In genomic region chr17:61397086-61397842, GRCh38 we compare ENCODE assay signal across 10 cellular contexts. TPM values are rescaled to one million over a fixed set of nuclear protein-coding genes. Genes with fewer than 3 reads are reported as not detected.
A peak's percentile ranks its signal among the peaks of the same experiment; 100 is the strongest.
DNase-seq lines count a peak whose midpoint lies in the region; ATAC-seq, FAIRE-seq and TF ChIP-seq lines count a peak whose summit lies in the region.
"Had no signal": no experiment of that assay in that cellular context is flagged by ENCODE, and none has a peak within 500 bp of the region (broad histone marks: within the 10 kb centered on the region; RNA-seq: fewer than 3 reads in every experiment).

No MANE protein-coding gene starts in this region.

- H3K27me3 ChIP-seq in H1 (replicated peaks in 1 of 4; ENCODE audit: control insufficient read depth in 3 of 4, extremely low read depth in 1 of 4, insufficient read depth in 3 of 4, low read length in 3 of 4) = peaks cover 84 to 95% (median 94%) of the 10 kb centered on the region in 4 experiments
- H3K27me3 ChIP-seq in upper lobe of right lung = peaks cover 58% of the 10 kb centered on the region

- no peak overlapping the region for H2BK20ac ChIP-seq in H1 (ENCODE audit: low read length)

- H3K9me3 ChIP-seq in H1 (ENCODE audit: insufficient read depth in 2 of 2, low read depth in 1 of 2, low read length in 1 of 2) = no peaks in the 10 kb centered on the region
- H3K9me3 ChIP-seq in mesodermal cell (ENCODE audit: control insufficient read depth, low read length) = no peaks in the 10 kb centered on the region
- no peaks in the 10 kb centered on the region for H3K9me3 ChIP-seq in upper lobe of right lung

- no peak overlapping the region for H2AK5ac ChIP-seq in H1 (ENCODE audit: low read depth, low read length)

- H3K27ac ChIP-seq in H1 (ENCODE audit: low read depth, low read length) (no peak overlapping the region), mesodermal cell (ENCODE audit: low read depth, low read length, severe bottlenecking) (no peak overlapping the region), upper lobe of right lung (peak overlapping the region; percentile 91)
- H3K27ac ChIP-seq: C4-2B had no signal

- no peak; a peak in 1 of 4 replicates for TF ChIP-seq RAD21 in H1 (IDR thresholded peaks at IDR 0.05 in 1 of 2, conservative IDR thresholded peaks at IDR 0.05 in 1 of 2; ENCODE audit: low read depth in 2 of 2, low read length in 2 of 2)

- H3K9ac ChIP-seq in H1 (replicated peaks in 1 of 4; ENCODE audit: extremely low read depth in 1 of 4, low read depth in 3 of 4, low read length in 3 of 4) = no peak overlapping the region

- no peak overlapping the region for H4K5ac ChIP-seq in H1 (ENCODE audit: insufficient read length, low read depth, low read length)

- TF ChIP-seq CTCF in H1 (IDR thresholded peaks at IDR 0.05; ENCODE audit: control extremely low read depth in 1 of 3, insufficient read depth in 1 of 3, low read depth in 1 of 3, low read length in 3 of 3) (no peak), upper lobe of right lung (IDR thresholded peaks at IDR 0.05) (no peak)

- intact Hi-C loops in upper lobe of right lung (cut with DNase I) = loop anchor here (10.0 kb wide), 1 partner anchor 392 kb away; no protein-coding TSS in a partner anchor

- peak overlapping the region; percentile 65 to 71 for H3K4me2 ChIP-seq in H1 (ENCODE audit: insufficient read depth in 1 of 2, low read depth in 2 of 2, low read length in 2 of 2)

- H4K20me1 ChIP-seq in H1 (replicated peaks in 1 of 2; ENCODE audit: control insufficient read depth in 1 of 2, insufficient read depth in 2 of 2, low read length in 2 of 2) = peaks cover 28 to 44% of the 10 kb centered on the region in 2 experiments

- H3K36me3 Mint-ChIP-seq in activated CD4-positive, alpha-beta T cell treated with anti-CD3 and anti-CD28 coated beads, Interleukin-2, amount 10 ng/mL, durations not matched to agents 7 days and 5 days (ENCODE audit: low read depth) = no peaks in the 10 kb centered on the region

- CTCF ChIA-PET in H1 (lab: Charles Lee; ENCODE audit: partially characterized antibody) = interaction anchor here (0.7 to 3.6 kb wide), 6 partner anchors 11 to 425 kb away, joined by 3 to 12 read pairs (median 4); no protein-coding TSS in a partner anchor
- CTCF ChIA-PET in activated CD4-positive, alpha-beta T cell treated with anti-CD3 and anti-CD28 coated beads, Interleukin-2, amount 10 ng/mL, durations not matched to agents 7 days and 5 days (lab: Charles Lee) = no interaction called here

- no peak for TF ChIP-seq EP300 in H1 (IDR thresholded peaks at IDR 0.05; ENCODE audit: borderline replicate concordance in 1 of 2, low read depth in 2 of 2, low read length in 2 of 2)

- peaks cover 12% of the 10 kb centered on the region for H3K4me1 Mint-ChIP-seq in activated CD4-positive, alpha-beta T cell treated with anti-CD3 and anti-CD28 coated beads, Interleukin-2, amount 10 ng/mL, durations not matched to agents 7 days and 5 days

- H2BK15ac ChIP-seq in H1 (ENCODE audit: low read length) = no peak overlapping the region

- H3K4me3 Mint-ChIP-seq in activated CD4-positive, alpha-beta T cell treated with anti-CD3 and anti-CD28 coated beads, Interleukin-2, amount 10 ng/mL, durations not matched to agents 7 days and 5 days = no peak overlapping the region

- no peak overlapping the region for H3K56ac ChIP-seq in H1 (replicated peaks; ENCODE audit: insufficient read length, low read depth, low read length)

- peaks cover 0 to 31% (median 14%) of the 10 kb centered on the region in 4 experiments; a peak in 5 of 7 replicates for H3K4me1 ChIP-seq in H1 (replicated peaks in 1 of 4; ENCODE audit: control insufficient read depth in 3 of 4, insufficient read depth in 4 of 4, low read length in 3 of 4)
- H3K4me1 ChIP-seq in mesodermal cell (ENCODE audit: control insufficient read depth, insufficient read depth, low read length, poor library complexity, severe bottlenecking) = peaks cover 25% of the 10 kb centered on the region
- peaks cover 16% of the 10 kb centered on the region for H3K4me1 ChIP-seq in upper lobe of right lung

- no peak overlapping the region for H3K4ac ChIP-seq in H1 (replicated peaks; ENCODE audit: insufficient read length, low read depth, low read length)

- H3K18ac ChIP-seq in H1 (ENCODE audit: extremely low read depth, low read length) = no peak overlapping the region

- 4% methylated on average over 19 of the region's 67 CpGs; no CpG with 5 or more reads in 1 of the 2 experiments for WGBS in H1 (ENCODE audit: extremely low coverage in 1 of 2, insufficient coverage in 1 of 2, insufficient read length in 1 of 2, insufficient replicate concordance in 2 of 2, low coverage in 1 of 2, low lambda C conversion rate in 2 of 2, missing lambda C conversion rate in 1 of 2), 2 experiments
- WGBS in mesodermal cell (ENCODE audit: insufficient coverage in 2 of 2), 2 experiments = 0% methylated on average over 42 to 48 of the region's 67 CpGs

- no peak for TF ChIP-seq POLR2A in H1 (IDR thresholded peaks at IDR 0.05; ENCODE audit: control extremely low read depth in 1 of 2, low read depth in 2 of 2, low read length in 2 of 2)

- no peak overlapping the region for H2BK120ac ChIP-seq in H1 (replicated peaks; ENCODE audit: low read depth, low read length)

- no peak overlapping the region for H4K8ac ChIP-seq in H1 (ENCODE audit: extremely low read depth, insufficient read depth, low read length)

- no peaks in the 10 kb centered on the region for H3K9me3 Mint-ChIP-seq in activated CD4-positive, alpha-beta T cell treated with anti-CD3 and anti-CD28 coated beads, Interleukin-2, amount 10 ng/mL, durations not matched to agents 7 days and 5 days

- no peak overlapping the region for H3K23ac ChIP-seq in H1 (ENCODE audit: insufficient read length)

- no peak overlapping the region for H2BK12ac ChIP-seq in H1 (ENCODE audit: low read depth, low read length)

- H3K36me3 ChIP-seq in H1 (ENCODE audit: control insufficient read depth in 2 of 4, insufficient read depth in 4 of 4, low read length in 3 of 4) = peaks cover 0 to 10% (median 0%) of the 10 kb centered on the region in 4 experiments; a peak in 1 of 8 replicates
- no peaks in the 10 kb centered on the region for H3K36me3 ChIP-seq in mesodermal cell (ENCODE audit: control insufficient read depth, insufficient read depth, low read length)
- no peaks in the 10 kb centered on the region for H3K36me3 ChIP-seq in upper lobe of right lung

- no peak overlapping the region for H2AFZ ChIP-seq in H1 (ENCODE audit: low read length)

- no peaks in the 10 kb centered on the region; the same call in 1 of the 2 replicates for H3K23me2 ChIP-seq in H1 (ENCODE audit: low read depth, low read length)

- no peak overlapping the region for H4K91ac ChIP-seq in H1 (replicated peaks; ENCODE audit: insufficient read length, low read length)

- no peak overlapping the region for H3K14ac ChIP-seq in H1 (ENCODE audit: insufficient read length)

- no peak for FAIRE-seq in H1 (lab: Jason Lieb, UNC)

- H3K79me1 ChIP-seq in H1 (ENCODE audit: low read depth, low read length) = no peaks in the 10 kb centered on the region

- ATAC-seq in upper lobe of right lung (peak; percentile 4), GM19328 (IDR thresholded peaks at IDR 0.05; ENCODE audit: unreplicated experiment) (no peak)

- no peak overlapping the region for H3K27ac Mint-ChIP-seq in activated CD4-positive, alpha-beta T cell treated with anti-CD3 and anti-CD28 coated beads, Interleukin-2, amount 10 ng/mL, durations not matched to agents 7 days and 5 days

- peak; percentile 55 for DNase-seq in NCI-H82 (lab: John Stamatoyannopoulos, UW)
- DNase-seq in NCI-H82 treated with DMSO at 0.1 percent for 48 hours (lab: John Stamatoyannopoulos, UW; ENCODE audit: unreplicated experiment) = no peak
- peak in 1 of 2 experiments; percentile 59 for DNase-seq in H1 (ENCODE audit: low read depth in 1 of 2, low spot score in 2 of 2)
- peak; percentile 68 for DNase-seq in upper lobe of right lung
- no peak for DNase-seq in stimulated activated CD4-positive, alpha-beta T cell treated with anti-CD3 and anti-CD28 coated beads, Interleukin-4, amount 100 ng/mL, for 4 hours
- DNase-seq in activated CD4-positive, alpha-beta T cell treated with anti-CD3 and anti-CD28 coated beads, Interleukin-2, amount 10 ng/mL, durations not matched to agents 7 days and 5 days = no peak
- DNase-seq: activated T-cell treated with anti-CD3 and anti-CD28 coated beads for 4 hours had no signal

- H3K79me2 ChIP-seq in H1 (ENCODE audit: control insufficient read depth in 1 of 2, insufficient read depth in 2 of 2, low read length in 2 of 2) = no peaks in the 10 kb centered on the region

- POLR2A ChIA-PET in H1 (lab: Charles Lee; ENCODE audit: partially characterized antibody) = interaction anchor here (0.8 to 1.0 kb wide), 2 partner anchors 63 to 728 kb away, joined by 3 read pairs; no protein-coding TSS in a partner anchor
- POLR2A ChIA-PET in activated CD4-positive, alpha-beta T cell treated with anti-CD3 and anti-CD28 coated beads, Interleukin-2, amount 10 ng/mL, durations not matched to agents 7 days and 5 days (lab: Charles Lee) = no interaction called here

- H3K27me3 Mint-ChIP-seq in activated CD4-positive, alpha-beta T cell treated with anti-CD3 and anti-CD28 coated beads, Interleukin-2, amount 10 ng/mL, durations not matched to agents 7 days and 5 days = peaks cover 50% of the 10 kb centered on the region

- no peak overlapping the region for H2BK5ac ChIP-seq in H1 (ENCODE audit: low read depth, low read length)

- peak overlapping the region in 3 of 4 experiments; percentile 2 to 51 (median 13); a peak in 4 of 8 replicates for H3K4me3 ChIP-seq in H1 (ENCODE audit: extremely low read depth in 1 of 4, insufficient read depth in 2 of 4, low read depth in 3 of 4, low read length in 4 of 4)
- peak overlapping the region; percentile 50 for H3K4me3 ChIP-seq in mesodermal cell (ENCODE audit: extremely low read depth, insufficient read depth, low read length, poor library complexity, severe bottlenecking)
- H3K4me3 ChIP-seq in upper lobe of right lung = peak overlapping the region; percentile 65

RNA-seq across cellular contexts. Expression of gene TBX2, which starts 2.4 kb away (rescaled TPM):
- not detected in 2 replicates for total RNA-seq in H1 (2021; fragmentation: NEBNext Ultra II Directional; extraction: Animal tissue kit (Norgen Biotek cat#: 25700))
- polyA plus RNA-seq in H1 (2011; rRNA removed) = 0.02 TPM in 1 of 2 replicates, not detected in the other
- polyA plus RNA-seq in H1 (2011; cell fraction: cytosol; rRNA removed) = not detected
- polyA plus RNA-seq in H1 (2011; cell fraction: nucleus; rRNA removed) = not detected
- polyA plus RNA-seq in H1 (2012, experiment 1 of 2) = 0.09 TPM in 1 of 4 replicates, not detected in the others
- not detected for polyA plus RNA-seq in H1 (2012, experiment 2 of 2)
- not detected for polyA plus RNA-seq in H1 (2013, experiment 1 of 2)
- polyA plus RNA-seq in H1 (2013, experiment 2 of 2) = not detected
- not detected in 2 replicates for polyA minus RNA-seq in H1 (2011; rRNA and poly(A)+ RNA removed)
- polyA minus RNA-seq in H1 (2011; cell fraction: cytosol; rRNA and poly(A)+ RNA removed) = not detected
- polyA minus RNA-seq in H1 (2011; cell fraction: nucleus; rRNA and poly(A)+ RNA removed) = not detected
- polyA plus RNA-seq in mesodermal cell (2013, experiment 1 of 2) = 15.1 TPM
- 11.4 TPM for polyA plus RNA-seq in mesodermal cell (2013, experiment 2 of 2)
- total RNA-seq in upper lobe of right lung = 122 TPM
- total RNA-seq in activated CD4-positive, alpha-beta T cell treated with anti-CD3 and anti-CD28 coated beads, Interleukin-2, amount 10 ng/mL, durations not matched to agents 7 days and 5 days = not detected

RNA-seq across cellular contexts. Expression of gene TBX4, which starts 55.0 kb away (rescaled TPM):
- not detected in 2 replicates for total RNA-seq in H1 (2021; fragmentation: NEBNext Ultra II Directional; extraction: Animal tissue kit (Norgen Biotek cat#: 25700))
- polyA plus RNA-seq in H1 (2011; rRNA removed) = 0.02 TPM in 1 of 2 replicates, not detected in the other
- polyA plus RNA-seq in H1 (2011; cell fraction: cytosol; rRNA removed) = not detected
- polyA plus RNA-seq in H1 (2011; cell fraction: nucleus; rRNA removed) = not detected
- 0.15 to 0.34 TPM in 2 of 4 replicates, not detected in the others for polyA plus RNA-seq in H1 (2012, experiment 1 of 2)
- 0.04 TPM for polyA plus RNA-seq in H1 (2012, experiment 2 of 2)
- polyA plus RNA-seq in H1 (2013, experiment 1 of 2) = not detected
- polyA plus RNA-seq in H1 (2013, experiment 2 of 2) = 0.02 TPM
- polyA minus RNA-seq in H1 (2011; rRNA and poly(A)+ RNA removed) = not detected in 2 replicates
- not detected for polyA minus RNA-seq in H1 (2011; cell fraction: cytosol; rRNA and poly(A)+ RNA removed)
- not detected for polyA minus RNA-seq in H1 (2011; cell fraction: nucleus; rRNA and poly(A)+ RNA removed)
- polyA plus RNA-seq in mesodermal cell (2013, experiment 1 of 2) = 4.6 TPM
- 6.8 TPM for polyA plus RNA-seq in mesodermal cell (2013, experiment 2 of 2)
- total RNA-seq in upper lobe of right lung = 28.6 TPM
- not detected for total RNA-seq in activated CD4-positive, alpha-beta T cell treated with anti-CD3 and anti-CD28 coated beads, Interleukin-2, amount 10 ng/mL, durations not matched to agents 7 days and 5 days

Comparison
In these comparisons a context has a peak if more than half of its experiments do, and no peak if none do; other contexts are left out.
1. DNase-seq: peak in NCI-H82 (single experiment) and upper lobe of right lung (single experiment); none in NCI-H82 treated with DMSO at 0.1 percent for 48 hours (single experiment), stimulated activated CD4-positive, alpha-beta T cell treated with anti-CD3 and anti-CD28 coated beads, Interleukin-4, amount 100 ng/mL, for 4 hours (0 of 2) and activated CD4-positive, alpha-beta T cell treated with anti-CD3 and anti-CD28 coated beads, Interleukin-2, amount 10 ng/mL, durations not matched to agents 7 days and 5 days (single experiment).
2. H3K4me3 ChIP-seq: peak in every context shown above with its lines; median percentile 65 in upper lobe of right lung; 50 in mesodermal cell; 13 in H1.
3. RNA of gene TBX2, which starts 2.4 kb away (total RNA-seq): 122 TPM in upper lobe of right lung (single experiment); not detected in H1 and not detected in activated CD4-positive, alpha-beta T cell treated with anti-CD3 and anti-CD28 coated beads, Interleukin-2, amount 10 ng/mL, durations not matched to agents 7 days and 5 days; every median in the first group is over 100 times any median in the second.
4. RNA of gene TBX4, which starts 55.0 kb away (total RNA-seq): 28.6 TPM in upper lobe of right lung (single experiment); not detected in H1 and not detected in activated CD4-positive, alpha-beta T cell treated with anti-CD3 and anti-CD28 coated beads, Interleukin-2, amount 10 ng/mL, durations not matched to agents 7 days and 5 days; every median in the first group is over 10 times any median in the second.